Comparison of ENCODE assay signal across 21 cellular contexts in genomic region chr12:121127501-121127900, GRCh38. TPM values are rescaled to one million over a fixed set of nuclear protein-coding genes. Genes with fewer than 3 reads are reported as not detected.
DNase-seq lines count a peak whose midpoint lies in the region; ATAC-seq, FAIRE-seq and TF ChIP-seq lines count a peak whose summit lies in the region.
"Had no signal": no experiment of that assay in that cellular context is flagged by ENCODE, and none has a peak within 500 bp of the region (broad histone marks: within the 10 kb centered on the region; RNA-seq: fewer than 3 reads in every experiment).

No MANE protein-coding gene starts in this region.

- TF ChIP-seq POLR2A in HepG2 (IDR thresholded peaks at IDR 0.05; ENCODE audit: insufficient read depth in 1 of 2, low read depth in 2 of 2, low read length in 2 of 2) (no peak), gastroesophageal sphincter (IDR thresholded peaks at IDR 0.05) (no peak)

- CTCF ChIA-PET in activated CD8-positive, alpha-beta memory T cell treated with anti-CD3 and anti-CD28 coated beads, Interleukin-2, amount 10 ng/mL, durations not matched to agents 7 days and 5 days (lab: Charles Lee): interaction anchor here (0.7 kb wide), 1 partner anchor 68 kb away, joined by 3 read pairs; no protein-coding TSS in a partner anchor
- CTCF ChIA-PET in HepG2 (lab: Yijun Ruan, JAX; ENCODE audit: low intra/inter-chr PET ratio, low total read pairs): no interaction called here

- H3K27me3 Mint-ChIP-seq in activated CD8-positive, alpha-beta memory T cell treated with anti-CD3 and anti-CD28 coated beads, Interleukin-2, amount 10 ng/mL, durations not matched to agents 7 days and 5 days: no peaks in the 10 kb centered on the region
- no peaks in the 10 kb centered on the region for H3K27me3 Mint-ChIP-seq in activated T-helper 17 cell treated with anti-CD3 and anti-CD28 coated beads, Interleukin-2, amount 50 U/mL, for 72 hours

- H3K4me3 ChIP-seq in HepG2 (replicated peaks in 1 of 3; ENCODE audit: insufficient read depth in 1 of 3, low read depth in 2 of 3, low read length in 3 of 3) (no peak overlapping the region), gastroesophageal sphincter (no peak overlapping the region)
- H3K4me3 ChIP-seq: GM12878, GM23248 had no signal

- in situ Hi-C loops in HepG2 (cut with HindIII; ENCODE audit: extremely low pct_ligation_motif_present, low pct_unique_long_range_greater_than_20kb): no loop called here

- H3K27ac ChIP-seq in HepG2 (ENCODE audit: extremely low read length, insufficient read depth, low read length): no peak overlapping the region
- no peak overlapping the region for H3K27ac ChIP-seq in gastroesophageal sphincter
- H3K27ac ChIP-seq: GM23248 had no signal

- peaks cover 90% of the 10 kb centered on the region for H3K4me1 ChIP-seq in HepG2 (ENCODE audit: insufficient read depth, low read length)
- peaks cover 0 to 26% (median 1%) of the 10 kb centered on the region in 3 donors for H3K4me1 ChIP-seq in gastroesophageal sphincter

- FAIRE-seq in HepG2 (lab: Jason Lieb, UNC): no peak
- FAIRE-seq: A204.1, GM12878 had no signal

- TF ChIP-seq CTCF in HepG2 (CRISPR knock-in tag; IDR thresholded peaks at IDR 0.05) (no peak), gastroesophageal sphincter (IDR thresholded peaks at IDR 0.05) (no peak)

- POLR2A ChIA-PET in HepG2 (lab: Yijun Ruan, JAX): interaction anchor here (0.7 to 1.1 kb wide), 2 partner anchors 11 kb away, joined by 3 read pairs; no protein-coding TSS in a partner anchor

- H3K9me3 ChIP-seq in HepG2 (ENCODE audit: low read length): no peaks in the 10 kb centered on the region
- H3K9me3 ChIP-seq in gastroesophageal sphincter: no peaks in the 10 kb centered on the region

- 6% methylated on average over 3 of the region's 3 CpGs for WGBS in HepG2 (ENCODE audit: low lambda C conversion rate)
- 40 to 61% methylated on average over 1 to 3 of the region's 3 CpGs for WGBS in gastroesophageal sphincter (ENCODE audit: low coverage in 1 of 2), 2 donors

- H3K27ac Mint-ChIP-seq in activated CD8-positive, alpha-beta memory T cell treated with anti-CD3 and anti-CD28 coated beads, Interleukin-2, amount 10 ng/mL, durations not matched to agents 7 days and 5 days: peak overlapping the region; percentile 3
- H3K27ac Mint-ChIP-seq in activated T-helper 17 cell treated with anti-CD3 and anti-CD28 coated beads, Interleukin-2, amount 50 U/mL, for 72 hours: peak overlapping the region; percentile 11
- H3K27ac Mint-ChIP-seq in stimulated activated effector memory CD8-positive, alpha-beta T cell treated with anti-CD3 and anti-CD28 coated beads, Interleukin-12 subunit alpha, Interleukin-12 subunit beta, amount 100 ng/mL, for 72 hours: peak overlapping the region; percentile 23

- H4K20me1 ChIP-seq in HepG2 (ENCODE audit: insufficient read depth, low read length): no peaks in the 10 kb centered on the region

- H3K36me3 ChIP-seq in HepG2 (replicated peaks in 1 of 2; ENCODE audit: control insufficient read depth in 1 of 2, insufficient read depth in 2 of 2, low read length in 2 of 2) (no peaks in the 10 kb centered on the region), gastroesophageal sphincter (no peaks in the 10 kb centered on the region)

- H2AFZ ChIP-seq in HepG2 (ENCODE audit: low read length): no peak overlapping the region
- H2AFZ ChIP-seq: GM23248 had no signal

- H3K27me3 ChIP-seq in HepG2 (ENCODE audit: control insufficient read depth in 1 of 2, insufficient read depth in 2 of 2, low read length in 2 of 2) (no peaks in the 10 kb centered on the region), gastroesophageal sphincter (no peaks in the 10 kb centered on the region)

- BruUV-seq in HepG2 (replicated peaks; lab: Mats Ljungman, UMichigan): no TSS peak

- no peaks in the 10 kb centered on the region for H3K79me2 ChIP-seq in HepG2 (ENCODE audit: insufficient read depth, low read length)

- H3K4me3 Mint-ChIP-seq in activated CD8-positive, alpha-beta memory T cell treated with anti-CD3 and anti-CD28 coated beads, Interleukin-2, amount 10 ng/mL, durations not matched to agents 7 days and 5 days: no peak overlapping the region
- no peak overlapping the region for H3K4me3 Mint-ChIP-seq in activated T-helper 17 cell treated with anti-CD3 and anti-CD28 coated beads, Interleukin-2, amount 50 U/mL, for 72 hours
- H3K4me3 Mint-ChIP-seq in stimulated activated effector memory CD8-positive, alpha-beta T cell treated with anti-CD3 and anti-CD28 coated beads, Interleukin-12 subunit alpha, Interleukin-12 subunit beta, amount 100 ng/mL, for 72 hours: no peak overlapping the region

- no peak for DNase-seq in activated CD8-positive, alpha-beta memory T cell treated with anti-CD3 and anti-CD28 coated beads, Interleukin-2, amount 10 ng/mL, durations not matched to agents 7 days and 5 days
- DNase-seq in activated CD8-positive, alpha-beta memory T cell treated with anti-CD3 and anti-CD28 coated beads, Interleukin-2, amount 50 U/mL, for 48 hours: no peak
- DNase-seq in HepG2 (ENCODE audit: low spot score) (no peak), NCI-H69 (lab: John Stamatoyannopoulos, UW) (no peak)
- no peak for DNase-seq in stimulated activated effector memory CD8-positive, alpha-beta T cell treated with anti-CD3 and anti-CD28 coated beads, Interleukin-12 subunit alpha, Interleukin-12 subunit beta, amount 100 ng/mL, for 72 hours (ENCODE audit: low spot score in 2 of 2)
- DNase-seq: Calu3; CD4-positive, CD25-positive, alpha-beta regulatory T cell; DMS79; GM23248; NCI-H1048; NCI-H146; NCI-H2107; NCI-H345; NCI-H526 treated with DMSO at 0.1 percent for 48 hours had no signal

- ATAC-seq in activated CD8-positive, alpha-beta memory T cell treated with anti-CD3 and anti-CD28 coated beads, Interleukin-2, amount 10 ng/mL, durations not matched to agents 7 days and 5 days: no peak
- ATAC-seq in activated T-helper 17 cell treated with anti-CD3 and anti-CD28 coated beads, Interleukin-2, amount 50 U/mL, for 72 hours (replicated peaks): no peak
- ATAC-seq in HepG2 (no peak), gastroesophageal sphincter (no peak), HG03521 (IDR thresholded peaks at IDR 0.05; ENCODE audit: unreplicated experiment) (no peak)
- no peak for ATAC-seq in stimulated activated effector memory CD8-positive, alpha-beta T cell treated with anti-CD3 and anti-CD28 coated beads, Interleukin-12 subunit alpha, Interleukin-12 subunit beta, amount 100 ng/mL, for 72 hours
- ATAC-seq: GM12878 had no signal

- TF ChIP-seq RAD21 in HepG2 (CRISPR knock-in tag; IDR thresholded peaks at IDR 0.05): no peak

- peaks cover 3% of the 10 kb centered on the region for H3K36me3 Mint-ChIP-seq in activated CD8-positive, alpha-beta memory T cell treated with anti-CD3 and anti-CD28 coated beads, Interleukin-2, amount 10 ng/mL, durations not matched to agents 7 days and 5 days
- no peaks in the 10 kb centered on the region for H3K36me3 Mint-ChIP-seq in activated T-helper 17 cell treated with anti-CD3 and anti-CD28 coated beads, Interleukin-2, amount 50 U/mL, for 72 hours (ENCODE audit: low read depth)
- H3K36me3 Mint-ChIP-seq in stimulated activated effector memory CD8-positive, alpha-beta T cell treated with anti-CD3 and anti-CD28 coated beads, Interleukin-12 subunit alpha, Interleukin-12 subunit beta, amount 100 ng/mL, for 72 hours: peaks cover 7% of the 10 kb centered on the region
- H3K36me3 Mint-ChIP-seq: CD4-positive, CD25-positive, alpha-beta regulatory T cell had no signal

- H3K9ac ChIP-seq in HepG2 (ENCODE audit: insufficient read depth, low read depth, low read length): no peak overlapping the region
- H3K9ac ChIP-seq: GM23248 had no signal

- peak overlapping the region; percentile 38; the same call in 1 of the 2 replicates for H3K4me2 ChIP-seq in HepG2 (ENCODE audit: low read depth, low read length)

- H3K4me1 Mint-ChIP-seq in activated CD8-positive, alpha-beta memory T cell treated with anti-CD3 and anti-CD28 coated beads, Interleukin-2, amount 10 ng/mL, durations not matched to agents 7 days and 5 days: peaks cover 77% of the 10 kb centered on the region
- H3K4me1 Mint-ChIP-seq in activated T-helper 17 cell treated with anti-CD3 and anti-CD28 coated beads, Interleukin-2, amount 50 U/mL, for 72 hours: peaks cover 50% of the 10 kb centered on the region
- peaks cover 85% of the 10 kb centered on the region for H3K4me1 Mint-ChIP-seq in stimulated activated effector memory CD8-positive, alpha-beta T cell treated with anti-CD3 and anti-CD28 coated beads, Interleukin-12 subunit alpha, Interleukin-12 subunit beta, amount 100 ng/mL, for 72 hours

- no peak for TF ChIP-seq EP300 in HepG2 (IDR thresholded peaks at IDR 0.05; ENCODE audit: low read depth in 2 of 2, low read length in 2 of 2)
- TF ChIP-seq EP300 in HepG2 (CRISPR knock-in tag; IDR thresholded peaks at IDR 0.05; ENCODE audit: borderline replicate concordance): no peak
- TF ChIP-seq EP300 in gastroesophageal sphincter (IDR thresholded peaks at IDR 0.05): no peak

- intact Hi-C loops in HepG2 (cut with micrococcal nuclease; ENCODE audit: unreplicated experiment): no loop called here

- peaks cover 4% of the 10 kb centered on the region for H3K9me3 Mint-ChIP-seq in activated CD8-positive, alpha-beta memory T cell treated with anti-CD3 and anti-CD28 coated beads, Interleukin-2, amount 10 ng/mL, durations not matched to agents 7 days and 5 days (ENCODE audit: low read depth)
- H3K9me3 Mint-ChIP-seq in activated T-helper 17 cell treated with anti-CD3 and anti-CD28 coated beads, Interleukin-2, amount 50 U/mL, for 72 hours: peaks cover 8% of the 10 kb centered on the region
- peaks cover 7% of the 10 kb centered on the region for H3K9me3 Mint-ChIP-seq in stimulated activated effector memory CD8-positive, alpha-beta T cell treated with anti-CD3 and anti-CD28 coated beads, Interleukin-12 subunit alpha, Interleukin-12 subunit beta, amount 100 ng/mL, for 72 hours

RNA-seq across cellular contexts. Expression of gene P2RX7, which starts 5.2 kb away (rescaled TPM):
- 10 to 100 TPM in 1 of 2 experiments, 1 to 10 TPM in 1; 7.5 to 14.4 TPM for total RNA-seq in activated CD8-positive, alpha-beta memory T cell treated with anti-CD3 and anti-CD28 coated beads, Interleukin-2, amount 10 ng/mL, durations not matched to agents 7 days and 5 days
- 1 to 10 TPM; 3.8 to 6.4 TPM for total RNA-seq in activated T-helper 17 cell treated with anti-CD3 and anti-CD28 coated beads, Interleukin-2, amount 50 U/mL, for 72 hours
- total RNA-seq in HepG2 (2016; rRNA removed; fragmentation: Illumina TruSeq; extraction: Trizol) (0.13 TPM in 1 of 2 replicates, not detected in the other), gastroesophageal sphincter (1 to 10 TPM; 2.0 to 3.3 (median 3.0) TPM)
- total RNA-seq in HepG2 (2016; cell fraction: cytosol; rRNA removed; fragmentation: Illumina TruSeq; extraction: Trizol; ENCODE audit: low read depth): not detected in 2 replicates
- total RNA-seq in HepG2 (2016; cell fraction: insoluble cytoplasmic fraction; rRNA removed; fragmentation: Illumina TruSeq; extraction: Trizol): 0.03 TPM in 1 of 2 replicates, not detected in the other
- not detected in 2 replicates for total RNA-seq in HepG2 (2016; cell fraction: membrane; rRNA removed; fragmentation: Illumina TruSeq; extraction: Trizol)
- not detected in 2 replicates for total RNA-seq in HepG2 (2016; cell fraction: nucleus; rRNA removed; fragmentation: Illumina TruSeq; extraction: Trizol)
- polyA plus RNA-seq in HepG2 (2011; rRNA removed): 0.56 and 0.73 TPM in 2 replicates
- polyA plus RNA-seq in HepG2 (2011; cell fraction: cytosol; rRNA removed): 0.18 and 0.19 TPM in 2 replicates
- 1.1 and 1.7 TPM in 2 replicates for polyA plus RNA-seq in HepG2 (2011; cell fraction: nucleus; rRNA removed)
- polyA plus RNA-seq in HepG2 (2012): 0.76 and 1.1 TPM in 2 replicates
- not detected in 2 replicates for polyA plus RNA-seq in HepG2 (2016; cell fraction: cytosol; fragmentation: Illumina TruSeq; extraction: Trizol; ENCODE audit: low read depth)
- not detected in 2 replicates for polyA plus RNA-seq in HepG2 (2016; cell fraction: insoluble cytoplasmic fraction; fragmentation: Illumina TruSeq; extraction: Trizol; ENCODE audit: low read depth)
- not detected in 2 replicates for polyA plus RNA-seq in HepG2 (2016; cell fraction: membrane; fragmentation: Illumina TruSeq; extraction: Trizol; ENCODE audit: low read depth)
- not detected in 2 replicates for polyA plus RNA-seq in HepG2 (2016; cell fraction: nucleus; fragmentation: Illumina TruSeq; extraction: Trizol; ENCODE audit: insufficient read depth, low read depth)
- 0.38 TPM in 1 of 2 replicates, not detected in the other for polyA minus RNA-seq in HepG2 (2011; rRNA and poly(A)+ RNA removed; ENCODE audit: low replicate concordance)
- polyA minus RNA-seq in HepG2 (2011; cell fraction: cytosol; rRNA and poly(A)+ RNA removed): 0.40 TPM in 1 of 2 replicates, not detected in the other
- polyA minus RNA-seq in HepG2 (2011; cell fraction: nucleus; rRNA and poly(A)+ RNA removed): 0.64 and 1.9 TPM in 2 replicates
- total RNA-seq: Calu3, G401, HT1080 had no signal
